In genomic region chr18:3448845-3449701, GRCh38 we compare ENCODE assay signal across 8 cellular contexts. TPM values are rescaled to one million over a fixed set of nuclear protein-coding genes. Genes with fewer than 3 reads are reported as not detected.
A peak's percentile ranks its signal among the peaks of the same experiment; 100 is the strongest.
DNase-seq lines count a peak whose midpoint lies in the region; ATAC-seq and TF ChIP-seq lines count a peak whose summit lies in the region.

No MANE protein-coding gene starts in this region.

- no peak for TF ChIP-seq CTCF in 22Rv1 (IDR thresholded peaks at IDR 0.05)

- peak; percentile 53 for ATAC-seq in GM18511 (IDR thresholded peaks at IDR 0.05; ENCODE audit: unreplicated experiment)
- ATAC-seq in HG03039 (IDR thresholded peaks at IDR 0.05; ENCODE audit: unreplicated experiment) = peak; percentile 44

- no peak overlapping the region for H2AFZ ChIP-seq in mesenchymal stem cell (ENCODE audit: low read depth, low read length)

- peak overlapping the region; percentile 73 for H4K91ac ChIP-seq in mesenchymal stem cell (ENCODE audit: low read length)

- H3K4me1 Mint-ChIP-seq in activated CD4-positive, alpha-beta memory T cell treated with anti-CD3 and anti-CD28 coated beads, Interleukin-2, amount 10 ng/mL, durations not matched to agents 7 days and 5 days = peaks cover 38% of the 10 kb centered on the region

- peaks cover 2% of the 10 kb centered on the region for H3K79me1 ChIP-seq in mesenchymal stem cell (replicated peaks; ENCODE audit: low read length, poor library complexity, severe bottlenecking)

- H3K4ac ChIP-seq in mesenchymal stem cell (ENCODE audit: low read depth in 1 of 2, low read length in 2 of 2) = peak overlapping the region; percentile 29 to 90

- H4K8ac ChIP-seq in mesenchymal stem cell (ENCODE audit: low read length) = peak overlapping the region; percentile 24

- H2BK12ac ChIP-seq in mesenchymal stem cell (ENCODE audit: low read length in 2 of 2) = peak overlapping the region in 1 of 2 experiments; percentile 34

- no peak overlapping the region for H2BK15ac ChIP-seq in mesenchymal stem cell (ENCODE audit: low read depth, poor library complexity, severe bottlenecking)

- H2BK120ac ChIP-seq in mesenchymal stem cell (ENCODE audit: low read depth, low read length) = peak overlapping the region; percentile 90

- no peaks in the 10 kb centered on the region for H3K27me3 ChIP-seq in mesenchymal stem cell (ENCODE audit: control insufficient read depth in 1 of 2, insufficient read depth in 1 of 2, low read length in 2 of 2)

- POLR2A ChIA-PET in activated CD4-positive, alpha-beta memory T cell treated with anti-CD3 and anti-CD28 coated beads, Interleukin-2, amount 10 ng/mL, durations not matched to agents 7 days and 5 days (lab: Charles Lee) = interaction anchor here (1.0 to 7.9 kb wide), 13 partner anchors 9 to 472 kb away, joined by 3 to 74 read pairs (median 11); partner anchors contain the start of genes MYL12A and MYL12B

- peak overlapping the region; percentile 94 for H3K27ac ChIP-seq in 22Rv1
- peak overlapping the region; percentile 89 for H3K27ac ChIP-seq in mesenchymal stem cell (ENCODE audit: low read length, poor library complexity, severe bottlenecking)

- H2AK5ac ChIP-seq in mesenchymal stem cell (ENCODE audit: low read length, severe bottlenecking) = peak overlapping the region; percentile 12

- CTCF ChIA-PET in activated CD4-positive, alpha-beta memory T cell treated with anti-CD3 and anti-CD28 coated beads, Interleukin-2, amount 10 ng/mL, durations not matched to agents 7 days and 5 days (lab: Charles Lee) = interaction anchor here (0.7 to 2.9 kb wide), 4 partner anchors 137 to 217 kb away, joined by 3 to 18 read pairs (median 11); no protein-coding TSS in a partner anchor

- peak overlapping the region; percentile 62 for H2BK5ac ChIP-seq in mesenchymal stem cell (ENCODE audit: low read depth, low read length, poor library complexity, severe bottlenecking)

- H3K27ac Mint-ChIP-seq in activated CD4-positive, alpha-beta memory T cell treated with anti-CD3 and anti-CD28 coated beads, Interleukin-2, amount 10 ng/mL, durations not matched to agents 7 days and 5 days = peak overlapping the region; percentile 99

- H3K9me3 Mint-ChIP-seq in activated CD4-positive, alpha-beta memory T cell treated with anti-CD3 and anti-CD28 coated beads, Interleukin-2, amount 10 ng/mL, durations not matched to agents 7 days and 5 days = no peaks in the 10 kb centered on the region

- H3K36me3 Mint-ChIP-seq in activated CD4-positive, alpha-beta memory T cell treated with anti-CD3 and anti-CD28 coated beads, Interleukin-2, amount 10 ng/mL, durations not matched to agents 7 days and 5 days (ENCODE audit: low read depth) = peaks cover 10% of the 10 kb centered on the region

- no peaks in the 10 kb centered on the region for H3K9me3 ChIP-seq in mesenchymal stem cell (ENCODE audit: control insufficient read depth, low read length)

- peak overlapping the region; percentile 88 to 89 for H3K18ac ChIP-seq in mesenchymal stem cell (ENCODE audit: low read depth in 1 of 2, low read length in 2 of 2)

- H3K36me3 ChIP-seq in mesenchymal stem cell (ENCODE audit: control insufficient read depth in 1 of 2, insufficient read depth in 2 of 2, low read depth in 1 of 2, low read length in 2 of 2) = no peaks in the 10 kb centered on the region

- H3K27me3 Mint-ChIP-seq in activated CD4-positive, alpha-beta memory T cell treated with anti-CD3 and anti-CD28 coated beads, Interleukin-2, amount 10 ng/mL, durations not matched to agents 7 days and 5 days = no peaks in the 10 kb centered on the region

- H3K4me1 ChIP-seq in mesenchymal stem cell (ENCODE audit: control insufficient read depth, insufficient read depth, low read depth, low read length) = no peaks in the 10 kb centered on the region

- H3K23ac ChIP-seq in mesenchymal stem cell (ENCODE audit: low read length in 2 of 2) = peak overlapping the region in 1 of 2 experiments; percentile 31

- peak overlapping the region; percentile 91 to 96 for H3K4me3 ChIP-seq in mesenchymal stem cell (ENCODE audit: insufficient read depth in 1 of 2, low read depth in 1 of 2, low read length in 2 of 2)

- WGBS in mesenchymal stem cell = under 1% methylated on average over 38 of the region's 57 CpGs

- H3K9ac ChIP-seq in mesenchymal stem cell (ENCODE audit: low read length) = peak overlapping the region; percentile 100

- peak overlapping the region; percentile 92 for H3K4me3 Mint-ChIP-seq in activated CD4-positive, alpha-beta memory T cell treated with anti-CD3 and anti-CD28 coated beads, Interleukin-2, amount 10 ng/mL, durations not matched to agents 7 days and 5 days

- peak; percentile 64 for DNase-seq in NCI-H526 treated with DMSO at 0.1 percent for 48 hours (lab: John Stamatoyannopoulos, UW)
- DNase-seq in activated CD4-positive, alpha-beta memory T cell treated with anti-CD3 and anti-CD28 coated beads, Interleukin-2, amount 10 ng/mL, durations not matched to agents 7 days and 5 days = peak; percentile 84
- peak; percentile 77 for DNase-seq in effector CD4-positive, alpha-beta T cell
- DNase-seq in mesenchymal stem cell = peak; percentile 98
- peak; percentile 54 for DNase-seq in stimulated activated CD8-positive, alpha-beta memory T cell treated with anti-CD3 and anti-CD28 coated beads, Interleukin-15, amount 100 ng/mL, for 1 hour (ENCODE audit: low read depth)

- peak overlapping the region; percentile 82 for H3K4me2 ChIP-seq in mesenchymal stem cell (ENCODE audit: low read length, poor library complexity, severe bottlenecking)

- H3K14ac ChIP-seq in mesenchymal stem cell (ENCODE audit: low read length in 2 of 2) = no peak overlapping the region

RNA-seq across cellular contexts. Expression of gene TGIF1, which starts 0.9 kb away (rescaled TPM):
- total RNA-seq in activated CD4-positive, alpha-beta memory T cell treated with anti-CD3 and anti-CD28 coated beads, Interleukin-2, amount 10 ng/mL, durations not matched to agents 7 days and 5 days = 10 to 100 TPM; 23.3 to 24.7 TPM
- polyA plus RNA-seq in mesenchymal stem cell (2013, experiment 1 of 2) = 69.8 TPM
- polyA plus RNA-seq in mesenchymal stem cell (2013, experiment 2 of 2) = 65.2 TPM

Comparison
In these comparisons a context has a peak if more than half of its experiments do, and no peak if none do; other contexts are left out.
1. Peak in every context shown above with its lines: DNase-seq, ATAC-seq, H3K4me3 ChIP-seq and H3K27ac ChIP-seq.